ENCODE assay signal across 29 cellular contexts in the genomic region with DNA sequence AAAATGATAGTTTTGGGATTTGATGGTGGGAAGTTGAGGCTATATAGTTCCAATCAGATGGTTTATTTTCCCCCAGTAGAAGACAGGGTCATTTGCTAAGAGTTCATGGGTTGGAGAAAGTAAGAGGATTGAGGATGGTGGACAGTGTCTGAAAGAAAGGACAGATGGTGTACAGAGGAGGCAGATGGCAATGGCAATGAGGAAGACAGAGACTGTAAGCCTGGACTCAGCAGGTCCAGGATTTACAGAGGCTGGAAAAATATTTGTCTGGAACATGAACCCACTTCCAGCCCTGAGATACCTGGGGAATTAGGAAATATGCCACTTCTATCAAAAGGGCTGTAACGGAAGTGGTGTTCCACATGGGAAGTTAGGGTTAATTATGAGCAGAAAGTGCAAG.
"Had no signal": no experiment of that assay in that cellular context is flagged by ENCODE, and none has a peak within 500 bp of the region (broad histone marks: within the 10 kb centered on the region; RNA-seq: fewer than 3 reads in every experiment).

No MANE protein-coding gene starts in this region.

- H3K4me3 ChIP-seq: adrenal gland, body of pancreas, breast epithelium, colonic mucosa, MG63, Peyer's patch, SJSA1 had no signal

- H3K27me3 ChIP-seq: adrenal gland, body of pancreas, breast epithelium, colonic mucosa, MG63, Peyer's patch, SJSA1 had no signal

- H3K4me1 ChIP-seq: adrenal gland, breast epithelium, colonic mucosa, Peyer's patch, SJSA1 had no signal

- H3K9ac ChIP-seq: SK-N-SH had no signal

- H3K4me2 ChIP-seq: SK-N-SH had no signal

- H3K36me3 ChIP-seq: adrenal gland, breast epithelium, colonic mucosa, MG63, Peyer's patch, SJSA1 had no signal

- ATAC-seq: activated CD4-positive, alpha-beta T cell treated with anti-CD3 and anti-CD28 coated beads for 36 hours; activated CD4-positive, CD25-positive, alpha-beta regulatory T cell treated with anti-CD3 and anti-CD28 coated beads, Interleukin-2, amount 50 U/mL, for 24 hours; activated CD8-positive, alpha-beta T cell treated with anti-CD3 and anti-CD28 coated beads, Interleukin-2, amount 10 ng/mL, durations not matched to agents 7 days and 5 days; activated naive CD4-positive, alpha-beta T cell treated with anti-CD3 and anti-CD28 coated beads, Interleukin-2, amount 50 U/mL, for 72 hours; body of pancreas; PC-3; WTC11 had no signal

- H3K27ac ChIP-seq: adrenal gland, body of pancreas, breast epithelium, colonic mucosa, Peyer's patch, SJSA1 had no signal

- DNase-seq: activated CD4-positive, alpha-beta T cell treated with anti-CD3 and anti-CD28 coated beads for 36 hours; activated CD4-positive, alpha-beta T cell treated with anti-CD3 and anti-CD28 coated beads, Interleukin-2, amount 10 ng/mL, durations not matched to agents 7 days and 5 days; activated CD4-positive, alpha-beta T cell treated with anti-CD3 and anti-CD28 coated beads, Interleukin-2, amount 50 U/mL, for 48 hours; activated CD8-positive, alpha-beta T cell treated with anti-CD3 and anti-CD28 coated beads, Interleukin-2, amount 10 ng/mL, durations not matched to agents 7 days and 5 days; activated gamma-delta T cell; activated naive CD4-positive, alpha-beta T cell treated with Interleukin-2 at 50 U/mL for 16 hours; activated T-cell treated with anti-CD3 and anti-CD28 coated beads, Interleukin-2, amount 50 U/mL, for 24 hours; adrenal gland; body of pancreas; colonic mucosa; Kasumi-1; MG63; NCI-H1048; NCI-H1105 treated with DMSO at 0.1 percent for 48 hours; NCI-H1436; NCI-H1694; NCI-H1930; NCI-H2081 treated with DMSO at 0.1 percent for 48 hours; NCI-H510A; PC-3; Peyer's patch; RPMI8226; SHP77 treated with DMSO at 0.1 percent for 48 hours; SK-N-SH had no signal

- H3K9me3 ChIP-seq: adrenal gland, body of pancreas, breast epithelium, colonic mucosa, MG63, Peyer's patch, SJSA1, SK-N-SH had no signal
